ENCODE assay signal across 11 cellular contexts in genomic region chr6:94270040-94270689, GRCh38.
DNase-seq lines count a peak whose midpoint lies in the region; ATAC-seq, FAIRE-seq and TF ChIP-seq lines count a peak whose summit lies in the region.
"Had no signal": no experiment of that assay in that cellular context is flagged by ENCODE, and none has a peak within 500 bp of the region (broad histone marks: within the 10 kb centered on the region; RNA-seq: fewer than 3 reads in every experiment).

No MANE protein-coding gene starts in this region.

- FAIRE-seq in K562 (lab: Jason Lieb, UNC), result no peak

- no peaks in the 10 kb centered on the region for H3K9me3 ChIP-seq in K562 (replicated peaks; ENCODE audit: control insufficient read depth, insufficient read depth, low read depth, low read length)
- no peaks in the 10 kb centered on the region for H3K9me3 ChIP-seq in suprapubic skin
- H3K9me3 ChIP-seq in esophagus squamous epithelium, result no peaks in the 10 kb centered on the region

- no peaks in the 10 kb centered on the region for H3K9me1 ChIP-seq in K562 (ENCODE audit: control insufficient read depth, insufficient read depth, low read length)

- no peak for TF ChIP-seq CTCF in K562 (IDR thresholded peaks at IDR 0.05 in 2 of 3, conservative IDR thresholded peaks at IDR 0.05 in 1 of 3; ENCODE audit: insufficient read depth in 2 of 3, low read depth in 1 of 3, low read length in 3 of 3)
- no peak for TF ChIP-seq CTCF in osteocyte (IDR thresholded peaks at IDR 0.05)
- no peak for TF ChIP-seq CTCF in suprapubic skin (IDR thresholded peaks at IDR 0.05)
- no peak for TF ChIP-seq CTCF in esophagus squamous epithelium (IDR thresholded peaks at IDR 0.05)

- no peak for ATAC-seq in K562
- ATAC-seq: right cardiac atrium had no signal

- H3K4me3 Mint-ChIP-seq in osteocyte (ENCODE audit: unreplicated experiment), result no peak overlapping the region
- H3K4me3 Mint-ChIP-seq: activated CD4-positive, alpha-beta T cell treated with anti-CD3 and anti-CD28 coated beads, Interleukin-2, amount 10 ng/mL, durations not matched to agents 24 days and 14 days; CD4-positive, alpha-beta memory T cell had no signal

- intact Hi-C loops in K562 (cut with micrococcal nuclease) (no loop called here), esophagus squamous epithelium (cut with DNase I) (no loop called here)

- DNase-seq in KBM-7 (peak; percentile 0), NCI-H345 (lab: John Stamatoyannopoulos, UW) (peak; percentile 53), K562 (ENCODE audit: extremely low read depth in 1 of 4, low spot score in 3 of 4) (no peak), osteocyte (ENCODE audit: extremely low spot score, unreplicated experiment) (no peak), suprapubic skin (ENCODE audit: low spot score in 2 of 2) (no peak), esophagus squamous epithelium (lab: John Stamatoyannopoulos, UW) (no peak), NCI-H446 treated with DMSO at 0.1 percent for 48 hours (lab: John Stamatoyannopoulos, UW) (no peak)
- DNase-seq: activated CD4-positive, alpha-beta T cell treated with anti-CD3 and anti-CD28 coated beads, Interleukin-2, amount 10 ng/mL, durations not matched to agents 24 days and 14 days; CD4-positive, alpha-beta memory T cell; kidney glomerular epithelial cell; right cardiac atrium had no signal

- in situ Hi-C loops in KBM-7 (cut with MboI; ENCODE audit: low pct_unique_long_range_greater_than_20kb, low sequenced_read_pairs), result no loop called here
- in situ Hi-C loops in K562 (cut with MboI), result no loop called here

- no peaks in the 10 kb centered on the region for H3K79me2 ChIP-seq in K562 (ENCODE audit: control insufficient read depth, insufficient read depth, low read length)

- H3K27me3 ChIP-seq in K562 (ENCODE audit: control insufficient read depth in 2 of 2, insufficient read depth in 2 of 2, low read length in 2 of 2) (no peaks in the 10 kb centered on the region), suprapubic skin (no peaks in the 10 kb centered on the region), esophagus squamous epithelium (no peaks in the 10 kb centered on the region)

- TF ChIP-seq RAD21 in K562 (CRISPR knock-in tag; conservative IDR thresholded peaks at IDR 0.05 in 1 of 2, IDR thresholded peaks at IDR 0.05 in 1 of 2), result no peak

- no peaks in the 10 kb centered on the region for H3K36me3 Mint-ChIP-seq in osteocyte (ENCODE audit: unreplicated experiment)
- H3K36me3 Mint-ChIP-seq: CD4-positive, alpha-beta memory T cell had no signal

- no peak overlapping the region for H3K4me2 ChIP-seq in K562 (ENCODE audit: insufficient read depth, low read length)

- H3K9ac ChIP-seq in K562 (ENCODE audit: insufficient read depth in 1 of 2, low read depth in 2 of 2, low read length in 2 of 2), result no peak overlapping the region

- CTCF ChIA-PET in K562 (lab: Yijun Ruan, JAX; ENCODE audit: low intra/inter-chr PET ratio), result no interaction called here

- no peaks in the 10 kb centered on the region for H3K36me3 ChIP-seq in K562 (ENCODE audit: control insufficient read depth, insufficient read depth, low read length)
- no peaks in the 10 kb centered on the region for H3K36me3 ChIP-seq in suprapubic skin
- no peaks in the 10 kb centered on the region for H3K36me3 ChIP-seq in esophagus squamous epithelium

- no peak overlapping the region for H2AFZ ChIP-seq in K562 (ENCODE audit: low read depth, low read length)

- H3K4me3 ChIP-seq in K562, result no peak overlapping the region
- no peak overlapping the region for H3K4me3 ChIP-seq in suprapubic skin
- no peak overlapping the region for H3K4me3 ChIP-seq in esophagus squamous epithelium

- TF ChIP-seq POLR2A in K562 (conservative IDR thresholded peaks at IDR 0.05), result no peak
- TF ChIP-seq POLR2A in suprapubic skin (IDR thresholded peaks at IDR 0.05), result no peak
- no peak for TF ChIP-seq POLR2A in esophagus squamous epithelium (IDR thresholded peaks at IDR 0.05)

- peak overlapping the region; percentile 61 for H3K27ac Mint-ChIP-seq in osteocyte (ENCODE audit: unreplicated experiment)
- H3K27ac Mint-ChIP-seq: activated CD4-positive, alpha-beta T cell treated with anti-CD3 and anti-CD28 coated beads, Interleukin-2, amount 10 ng/mL, durations not matched to agents 24 days and 14 days; CD4-positive, alpha-beta memory T cell had no signal

- H3K4me1 Mint-ChIP-seq in osteocyte (ENCODE audit: unreplicated experiment), result peaks cover 17% of the 10 kb centered on the region
- H3K4me1 Mint-ChIP-seq: activated CD4-positive, alpha-beta T cell treated with anti-CD3 and anti-CD28 coated beads, Interleukin-2, amount 10 ng/mL, durations not matched to agents 24 days and 14 days; CD4-positive, alpha-beta memory T cell had no signal

- POLR2A ChIA-PET in K562 (lab: Yijun Ruan, JAX), result no interaction called here

- H3K9me3 Mint-ChIP-seq in osteocyte (ENCODE audit: unreplicated experiment), result peaks cover 17% of the 10 kb centered on the region

- H4K20me1 ChIP-seq in K562 (replicated peaks; ENCODE audit: control insufficient read depth, insufficient read depth, low read length), result no peaks in the 10 kb centered on the region

- TF ChIP-seq EP300 in K562 (IDR thresholded peaks at IDR 0.05; ENCODE audit: low read length), result no peak
- TF ChIP-seq EP300 in suprapubic skin (IDR thresholded peaks at IDR 0.05), result no peak

- H3K4me1 ChIP-seq in K562 (replicated peaks in 1 of 2; ENCODE audit: control insufficient read depth in 2 of 2, insufficient read depth in 2 of 2, low read length in 2 of 2) (no peaks in the 10 kb centered on the region), suprapubic skin (no peaks in the 10 kb centered on the region), esophagus squamous epithelium (no peaks in the 10 kb centered on the region)

- WGBS in K562 (ENCODE audit: insufficient coverage, low coverage, missing lambda C conversion rate), result 0% methylated on average over 3 of the region's 3 CpGs
- WGBS in suprapubic skin, result 32% methylated on average over 3 of the region's 3 CpGs
- WGBS in esophagus squamous epithelium, 2 donors, result 27 to 46% methylated on average over 2 to 3 of the region's 3 CpGs

- H3K27me3 Mint-ChIP-seq in osteocyte (ENCODE audit: unreplicated experiment), result no peaks in the 10 kb centered on the region
- H3K27me3 Mint-ChIP-seq: activated CD4-positive, alpha-beta T cell treated with anti-CD3 and anti-CD28 coated beads, Interleukin-2, amount 10 ng/mL, durations not matched to agents 24 days and 14 days; CD4-positive, alpha-beta memory T cell had no signal

- H3K27ac ChIP-seq in K562 (ENCODE audit: extremely low read depth, low read depth, low read length), result no peak overlapping the region
- no peak overlapping the region for H3K27ac ChIP-seq in suprapubic skin
- H3K27ac ChIP-seq in esophagus squamous epithelium, result no peak overlapping the region

- no TSS peak for BruUV-seq in K562 (replicated peaks; lab: Mats Ljungman, UMichigan)

TF ChIP-seq in K562, 482 proteins besides CTCF, POLR2A, EP300 and RAD21 (continues in another document):
- no peak for TF ChIP-seq CREBBP (IDR thresholded peaks at IDR 0.05; ENCODE audit: low read depth, low read length)
- no peak for TF ChIP-seq HINFP (tag; conservative IDR thresholded peaks at IDR 0.05; ENCODE audit: low read depth)
- TF ChIP-seq DEAF1 (CRISPR knock-in tag; IDR thresholded peaks at IDR 0.05), result no peak
- TF ChIP-seq HDGF (IDR thresholded peaks at IDR 0.05), result no peak
- no peak for TF ChIP-seq CHD4 (IDR thresholded peaks at IDR 0.05; ENCODE audit: insufficient read depth, insufficient replicate concordance, low read depth, low read length, poor library complexity, severe bottlenecking)
- TF ChIP-seq ELF2 (CRISPR knock-in tag; IDR thresholded peaks at IDR 0.05), result no peak
- no peak for TF ChIP-seq TAF15 (IDR thresholded peaks at IDR 0.05; ENCODE audit: low read depth, low read length)
- peak; percentile 27; the same call in 1 of the 2 replicates for TF ChIP-seq MAFG (tag; conservative IDR thresholded peaks at IDR 0.05)
- TF ChIP-seq RUNX1 (IDR thresholded peaks at IDR 0.05; ENCODE audit: low read depth), result no peak
- TF ChIP-seq ATF1 (CRISPR knock-in tag; IDR thresholded peaks at IDR 0.05), result no peak
- no peak for TF ChIP-seq ATF1 (tag; IDR thresholded peaks at IDR 0.05)
- no peak for TF ChIP-seq NR1H2 (CRISPR knock-in tag; IDR thresholded peaks at IDR 0.05)

Comparison
In these comparisons a context has a peak if more than half of its experiments do, and no peak if none do; other contexts are left out.
1. DNase-seq: peak in KBM-7 (single experiment) and NCI-H345 (single experiment); none in K562 (0 of 4), osteocyte (single experiment), suprapubic skin (0 of 2), esophagus squamous epithelium (single experiment) and NCI-H446 treated with DMSO at 0.1 percent for 48 hours (single experiment).